In the genomic region with DNA sequence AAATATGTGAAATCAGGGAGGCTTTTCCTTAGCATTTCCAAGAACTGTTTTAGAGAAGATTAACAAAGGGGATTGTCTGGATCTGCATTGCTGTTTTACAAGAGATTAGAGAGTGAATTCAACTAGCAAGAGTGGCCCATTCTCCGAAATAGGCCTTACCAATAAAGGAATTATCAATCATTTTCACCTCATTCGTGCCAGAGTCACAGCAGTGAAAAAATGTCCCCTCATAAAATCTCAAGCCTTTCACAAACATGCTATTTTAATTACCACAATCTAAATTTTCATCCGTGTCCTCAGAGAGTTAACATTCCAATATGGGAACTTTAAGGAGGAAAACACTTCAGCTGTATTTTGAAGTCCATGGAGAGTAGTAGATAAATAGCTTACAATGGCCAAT, we compare ENCODE assay signal across 1 cellular context.
TF ChIP-seq lines count a peak whose summit lies in the region.

No MANE protein-coding gene starts in this region.

TF ChIP-seq in WTC11, 78 proteins besides CTCF, POLR2A, EP300 and RAD21 (continued from another document):
- TF ChIP-seq, protein P1, sequence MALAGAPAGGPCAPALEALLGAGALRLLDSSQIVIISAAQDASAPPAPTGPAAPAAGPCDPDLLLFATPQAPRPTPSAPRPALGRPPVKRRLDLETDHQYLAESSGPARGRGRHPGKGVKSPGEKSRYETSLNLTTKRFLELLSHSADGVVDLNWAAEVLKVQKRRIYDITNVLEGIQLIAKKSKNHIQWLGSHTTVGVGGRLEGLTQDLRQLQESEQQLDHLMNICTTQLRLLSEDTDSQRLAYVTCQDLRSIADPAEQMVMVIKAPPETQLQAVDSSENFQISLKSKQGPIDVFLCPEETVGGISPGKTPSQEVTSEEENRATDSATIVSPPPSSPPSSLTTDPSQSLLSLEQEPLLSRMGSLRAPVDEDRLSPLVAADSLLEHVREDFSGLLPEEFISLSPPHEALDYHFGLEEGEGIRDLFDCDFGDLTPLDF (CRISPR knock-in tag; IDR thresholded peaks at IDR 0.05) = no peak
- TF ChIP-seq ESRRA (CRISPR knock-in tag; IDR thresholded peaks at IDR 0.05; ENCODE audit: borderline replicate concordance) = no peak
- TF ChIP-seq SP1 (CRISPR knock-in tag; conservative IDR thresholded peaks at IDR 0.05) = no peak
- TF ChIP-seq, protein P2, sequence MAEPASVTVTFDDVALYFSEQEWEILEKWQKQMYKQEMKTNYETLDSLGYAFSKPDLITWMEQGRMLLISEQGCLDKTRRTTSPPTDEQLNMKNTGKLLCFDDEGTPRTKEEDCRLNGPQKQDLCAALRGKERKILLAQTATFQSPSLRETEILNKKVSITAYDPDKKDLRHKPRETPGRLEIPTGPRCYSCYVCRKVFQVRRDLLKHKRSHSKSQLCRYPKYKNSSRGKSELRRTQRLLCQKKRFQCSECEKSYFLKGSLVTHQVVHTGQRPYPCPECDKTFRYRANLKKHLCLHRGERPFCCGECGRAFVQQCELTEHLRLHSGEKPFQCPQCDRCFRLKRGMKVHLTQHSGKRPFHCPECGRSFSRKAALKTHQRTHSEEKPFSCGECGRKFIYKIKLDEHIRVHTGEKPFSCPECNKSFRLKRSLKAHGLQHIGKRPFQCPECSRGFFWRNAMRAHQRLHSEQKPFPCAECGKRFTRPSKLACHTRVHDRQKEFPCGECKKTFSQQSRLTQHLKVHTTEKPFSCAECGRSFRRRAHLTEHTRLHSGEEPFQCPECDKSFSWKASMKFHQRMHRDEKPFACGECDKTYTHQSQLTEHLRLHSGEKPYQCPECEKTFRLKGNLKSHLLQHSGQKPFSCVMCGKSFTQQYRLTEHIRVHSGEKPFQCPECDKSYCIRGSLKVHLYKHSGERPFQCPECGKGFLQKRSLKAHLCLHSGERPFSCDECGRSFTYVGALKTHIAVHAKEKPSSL (CRISPR knock-in tag; conservative IDR thresholded peaks at IDR 0.05) = no peak
TF ChIP-seq in WTC11: peak in this region for 0.
